8 cellular contexts compared by ENCODE assay signal in the genomic region with DNA sequence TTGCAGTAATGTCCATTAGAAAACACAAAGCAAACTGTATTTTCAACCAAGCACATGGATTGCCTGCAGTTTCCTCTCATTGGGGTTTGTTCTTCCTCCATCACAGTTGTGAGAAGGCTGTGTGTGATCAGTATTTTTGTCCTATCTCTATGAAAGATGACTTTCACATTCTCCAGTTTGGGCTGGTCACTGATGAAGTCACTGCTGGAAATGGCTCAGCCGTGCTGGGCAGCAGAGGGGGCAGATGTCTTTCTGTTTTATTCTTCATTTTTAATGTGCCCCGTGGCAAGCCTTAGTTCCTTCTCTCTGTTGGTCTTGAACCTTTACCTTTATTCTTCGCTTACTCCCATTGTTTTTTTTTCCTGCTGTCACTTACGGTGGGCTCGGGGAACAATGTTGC.
DNase-seq lines count a peak whose midpoint lies in the region; ATAC-seq and TF ChIP-seq lines count a peak whose summit lies in the region.

No MANE protein-coding gene starts in this region.

- H3K27ac ChIP-seq in HUES6 (ENCODE audit: low read depth, low read length) (no peak overlapping the region), ascending aorta (peak overlapping the region; percentile 91)

- H3K4me1 ChIP-seq in HUES6 (ENCODE audit: control insufficient read depth, insufficient read depth, low read length), result 0 out of 2 replicates have a peak, but pooled peaks cover 3% of the 10 kb centered on the region
- H3K4me1 ChIP-seq in ascending aorta, result peaks cover 11 to 19% of the 10 kb centered on the region in 2 donors
- no peaks in the 10 kb centered on the region for H3K4me1 ChIP-seq in iPS-15b (ENCODE audit: control insufficient read depth, insufficient read depth, low read length)
- no peaks in the 10 kb centered on the region for H3K4me1 ChIP-seq in skeletal muscle satellite cell (ENCODE audit: control insufficient read depth, insufficient read depth, low read length)

- no peak for TF ChIP-seq CTCF in ascending aorta (IDR thresholded peaks at IDR 0.05)

- intact Hi-C loops in ascending aorta (cut with DNase I), result no loop called here
- intact Hi-C loops in posterior vena cava (cut with DNase I), result no loop called here

- no peak for DNase-seq in ascending aorta (ENCODE audit: low spot score in 2 of 2)
- no peak for DNase-seq in NCI-H2171 treated with DMSO at 0.1 percent for 48 hours (lab: John Stamatoyannopoulos, UW)
- no peak for DNase-seq in posterior vena cava (ENCODE audit: low spot score)
- no peak for DNase-seq in effector CD4-positive, alpha-beta T cell

- peak overlapping the region; percentile 52 for H3K9ac ChIP-seq in HUES6 (ENCODE audit: low read length)
- peak overlapping the region; percentile 66 for H3K9ac ChIP-seq in iPS-15b (ENCODE audit: low read depth, low read length)
- peak overlapping the region; percentile 50 for H3K9ac ChIP-seq in skeletal muscle satellite cell (ENCODE audit: low read depth, low read length)

- peak overlapping the region; percentile 87 for H3K4me2 ChIP-seq in skeletal muscle satellite cell (ENCODE audit: low read length)

- H3K9me3 ChIP-seq in HUES6 (ENCODE audit: control insufficient read depth, insufficient read depth, low read depth, low read length) (no peaks in the 10 kb centered on the region), ascending aorta (no peaks in the 10 kb centered on the region), iPS-15b (ENCODE audit: control insufficient read depth, insufficient read depth, low read length) (no peaks in the 10 kb centered on the region), skeletal muscle satellite cell (replicated peaks; ENCODE audit: low read length) (no peaks in the 10 kb centered on the region)

- H3K27me3 ChIP-seq in HUES6 (ENCODE audit: control insufficient read depth, insufficient read depth, low read length) (peaks cover 13% of the 10 kb centered on the region), ascending aorta (no peaks in the 10 kb centered on the region), iPS-15b (ENCODE audit: control insufficient read depth, insufficient read depth, low read length) (peaks cover 12% of the 10 kb centered on the region), skeletal muscle satellite cell (ENCODE audit: control insufficient read depth, insufficient read depth, low read length) (no peaks in the 10 kb centered on the region)

- H3K36me3 ChIP-seq in HUES6 (ENCODE audit: control insufficient read depth, insufficient read depth, low read length) (no peaks in the 10 kb centered on the region), ascending aorta (no peaks in the 10 kb centered on the region), iPS-15b (ENCODE audit: control insufficient read depth, insufficient read depth, low read length) (no peaks in the 10 kb centered on the region), skeletal muscle satellite cell (ENCODE audit: insufficient read depth, low read length) (no peaks in the 10 kb centered on the region)

- H3K4me3 ChIP-seq in HUES6 (ENCODE audit: low read depth, low read length) (peak overlapping the region; percentile 69), ascending aorta (peak overlapping the region in 1 of 2 donors; percentile 56), iPS-15b (ENCODE audit: low read depth, low read length) (peak overlapping the region; percentile 74), skeletal muscle satellite cell (ENCODE audit: low read length) (peak overlapping the region; percentile 64)

- ATAC-seq in GM18858 (IDR thresholded peaks at IDR 0.05; ENCODE audit: unreplicated experiment), result no peak
